Comparison of ENCODE assay signal across 18 cellular contexts in the genomic region with DNA sequence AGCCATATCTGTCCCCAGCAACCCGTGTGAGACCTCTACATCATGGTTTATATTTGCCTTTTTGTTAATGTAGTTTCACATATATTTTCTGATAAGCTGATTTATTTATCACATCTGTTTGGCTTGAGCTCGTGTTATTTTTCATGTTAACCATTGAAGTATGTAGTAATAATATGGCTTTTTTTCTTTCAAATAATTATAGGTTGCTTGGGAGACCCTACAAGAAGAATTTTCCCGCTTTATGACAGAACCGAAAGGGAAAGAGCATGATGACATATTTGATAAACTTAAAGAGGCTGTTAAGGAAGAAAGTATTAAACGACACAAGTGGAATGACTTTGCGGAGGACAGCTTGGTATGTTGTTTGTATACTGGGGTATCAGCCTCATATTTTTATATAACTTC.
DNase-seq lines count a peak whose midpoint lies in the region; ATAC-seq, FAIRE-seq and TF ChIP-seq lines count a peak whose summit lies in the region.
"Had no signal": no experiment of that assay in that cellular context is flagged by ENCODE, and none has a peak within 500 bp of the region (broad histone marks: within the 10 kb centered on the region; RNA-seq: fewer than 3 reads in every experiment).

No MANE protein-coding gene starts in this region.

- intact Hi-C loops in K562 (cut with micrococcal nuclease) = no loop called here

- peaks cover 8% of the 10 kb centered on the region; the same call in 1 of the 3 replicates for H3K79me2 ChIP-seq in K562 (ENCODE audit: control insufficient read depth, insufficient read depth, low read length)

- ATAC-seq in K562 (peak; percentile 18), memory B cell (ENCODE audit: low read depth) (no peak), HG02588 (IDR thresholded peaks at IDR 0.05; ENCODE audit: unreplicated experiment) (no peak)
- ATAC-seq: A549, GM12878 had no signal

- no peaks in the 10 kb centered on the region for H3K27me3 ChIP-seq in CD8-positive, alpha-beta memory T cell (ENCODE audit: insufficient read depth, low read length, poor library complexity, severe bottlenecking)
- H3K27me3 ChIP-seq in HUES6 (ENCODE audit: control insufficient read depth, insufficient read depth, low read length) = no peaks in the 10 kb centered on the region
- no peaks in the 10 kb centered on the region for H3K27me3 ChIP-seq in K562 (ENCODE audit: control insufficient read depth in 2 of 2, insufficient read depth in 2 of 2, low read length in 2 of 2)

- peak overlapping the region; percentile 56 for H3K27ac ChIP-seq in CD8-positive, alpha-beta memory T cell (ENCODE audit: low read depth, low read length)
- H3K27ac ChIP-seq in HUES6 (ENCODE audit: low read depth, low read length) (peak overlapping the region; percentile 34; the same call in 1 of the 2 replicates), K562 (ENCODE audit: extremely low read depth, low read depth, low read length) (peak overlapping the region; percentile 87)
- H3K27ac ChIP-seq: 22Rv1, A549, C4-2B had no signal

- no peaks in the 10 kb centered on the region for H3K4me1 Mint-ChIP-seq in CD8-positive, alpha-beta memory T cell
- no peaks in the 10 kb centered on the region for H3K4me1 Mint-ChIP-seq in memory B cell
- H3K4me1 Mint-ChIP-seq: CD4-positive, alpha-beta memory T cell had no signal

- H3K9ac ChIP-seq in HUES6 (ENCODE audit: low read length) = no peak overlapping the region
- H3K9ac ChIP-seq in K562 (ENCODE audit: insufficient read depth in 1 of 2, low read depth in 2 of 2, low read length in 2 of 2) = peak overlapping the region in 1 of 2 experiments; percentile 71; a peak in 2 of 4 replicates

- no peak for DNase-seq in CD8-positive, alpha-beta memory T cell
- DNase-seq in K562 (ENCODE audit: extremely low read depth in 1 of 4, low spot score in 3 of 4) = peak in 1 of 4 experiments; percentile 37
- DNase-seq in memory B cell (ENCODE audit: low spot score in 2 of 2) = no peak
- DNase-seq in HTR-8/SVneo (ENCODE audit: insufficient read length, low spot score) = no peak
- DNase-seq in GM13976 (ENCODE audit: low spot score) = no peak
- DNase-seq: AML-193; Calu3; CD4-positive, alpha-beta memory T cell; DMS79 treated with DMSO at 0.1 percent for 48 hours; GF-D8; HCEC 1CT; KBM-7 had no signal

- no peaks in the 10 kb centered on the region for H3K9me3 Mint-ChIP-seq in CD8-positive, alpha-beta memory T cell
- no peaks in the 10 kb centered on the region for H3K9me3 Mint-ChIP-seq in memory B cell
- H3K9me3 Mint-ChIP-seq: CD4-positive, alpha-beta memory T cell had no signal

- peak overlapping the region in 1 of 8 donors; percentile 34 for H3K27ac Mint-ChIP-seq in CD8-positive, alpha-beta memory T cell
- H3K27ac Mint-ChIP-seq in memory B cell = peak overlapping the region; percentile 24

- no peak overlapping the region for H3K4me3 Mint-ChIP-seq in CD8-positive, alpha-beta memory T cell
- no peak overlapping the region for H3K4me3 Mint-ChIP-seq in memory B cell
- H3K4me3 Mint-ChIP-seq: CD4-positive, alpha-beta memory T cell had no signal

- no peaks in the 10 kb centered on the region for H3K4me1 ChIP-seq in CD8-positive, alpha-beta memory T cell (ENCODE audit: insufficient read depth, low read length)
- H3K4me1 ChIP-seq in HUES6 (ENCODE audit: control insufficient read depth, insufficient read depth, low read length) (peaks cover 21% of the 10 kb centered on the region), K562 (replicated peaks in 1 of 2; ENCODE audit: control insufficient read depth in 2 of 2, insufficient read depth in 2 of 2, low read length in 2 of 2) (peaks cover 4 to 53% of the 10 kb centered on the region in 2 experiments)
- H3K4me1 ChIP-seq: A549 had no signal

- peaks cover 19% of the 10 kb centered on the region for H3K36me3 ChIP-seq in CD8-positive, alpha-beta memory T cell (ENCODE audit: insufficient read depth, low read length)
- H3K36me3 ChIP-seq in HUES6 (ENCODE audit: control insufficient read depth, insufficient read depth, low read length) (peaks cover 64% of the 10 kb centered on the region), K562 (ENCODE audit: control insufficient read depth, insufficient read depth, low read length) (peaks cover 75% of the 10 kb centered on the region)

- H4K20me1 ChIP-seq in K562 (replicated peaks; ENCODE audit: control insufficient read depth, insufficient read depth, low read length) = no peaks in the 10 kb centered on the region

- TF ChIP-seq POLR2A in K562 (conservative IDR thresholded peaks at IDR 0.05) = no peak

- BruUV-seq in K562 (replicated peaks; lab: Mats Ljungman, UMichigan) = no TSS peak

- CTCF ChIA-PET in CD8-positive, alpha-beta memory T cell (lab: Charles Lee) = interaction anchor here (1.3 kb wide), 1 partner anchor 9 kb away, joined by 3 read pairs; no protein-coding TSS in a partner anchor
- CTCF ChIA-PET in K562 (lab: Yijun Ruan, JAX; ENCODE audit: low intra/inter-chr PET ratio) = interaction anchor here (0.7 to 1.2 kb wide), 2 partner anchors 549 to 667 kb away, joined by 3 to 4 read pairs; no protein-coding TSS in a partner anchor

- H3K27me3 Mint-ChIP-seq in CD8-positive, alpha-beta memory T cell = no peaks in the 10 kb centered on the region
- no peaks in the 10 kb centered on the region for H3K27me3 Mint-ChIP-seq in memory B cell
- H3K27me3 Mint-ChIP-seq: CD4-positive, alpha-beta memory T cell had no signal

- no peak for TF ChIP-seq CTCF in K562 (IDR thresholded peaks at IDR 0.05 in 2 of 3, conservative IDR thresholded peaks at IDR 0.05 in 1 of 3; ENCODE audit: insufficient read depth in 2 of 3, low read depth in 1 of 3, low read length in 3 of 3)
- no peak for TF ChIP-seq CTCF in GM13976 (IDR thresholded peaks at IDR 0.05; ENCODE audit: borderline replicate concordance, control extremely low read depth, extremely low read depth, insufficient read depth, missing control alignments)

- H3K36me3 Mint-ChIP-seq in CD8-positive, alpha-beta memory T cell = peaks cover 0 to 88% (median 20%) of the 10 kb centered on the region in 3 donors
- peaks cover 28% of the 10 kb centered on the region for H3K36me3 Mint-ChIP-seq in memory B cell

- no peak overlapping the region for H3K4me3 ChIP-seq in CD8-positive, alpha-beta memory T cell (ENCODE audit: low read length)
- no peak overlapping the region for H3K4me3 ChIP-seq in HUES6 (ENCODE audit: low read depth, low read length)
- no peak overlapping the region for H3K4me3 ChIP-seq in K562
- H3K4me3 ChIP-seq: A549, GM12878 had no signal

- no peak for FAIRE-seq in K562 (lab: Jason Lieb, UNC)
- FAIRE-seq in HTR-8/SVneo (lab: Jason Lieb, UNC) = no peak
- FAIRE-seq: A549, GM12878 had no signal

- in situ Hi-C loops in K562 (cut with MboI) (loop anchor here (10.0 kb wide), 1 partner anchor 668 kb away; no protein-coding TSS in a partner anchor), GM13976 (cut with MboI; ENCODE audit: low sequenced_read_pairs, unreplicated experiment) (loop anchor here (25.0 kb wide), 1 partner anchor 655 kb away; no protein-coding TSS in a partner anchor)

- peak overlapping the region; percentile 41 for H2AFZ ChIP-seq in K562 (ENCODE audit: low read depth, low read length)

- POLR2A ChIA-PET in CD8-positive, alpha-beta memory T cell (lab: Charles Lee) = no interaction called here
- POLR2A ChIA-PET in K562 (lab: Yijun Ruan, JAX) = interaction anchor here (0.8 to 2.4 kb wide), 5 partner anchors 10 to 47 kb away, joined by 3 to 10 read pairs (median 7); no protein-coding TSS in a partner anchor

- peak; percentile 45 for TF ChIP-seq EP300 in K562 (IDR thresholded peaks at IDR 0.05; ENCODE audit: low read length)

- no peak for TF ChIP-seq RAD21 in K562 (CRISPR knock-in tag; conservative IDR thresholded peaks at IDR 0.05 in 1 of 2, IDR thresholded peaks at IDR 0.05 in 1 of 2)

- 7% methylated on average over 6 of the region's 6 CpGs for WGBS in K562 (ENCODE audit: insufficient coverage, low coverage, missing lambda C conversion rate)

- H3K4me2 ChIP-seq in K562 (ENCODE audit: insufficient read depth, low read length) = peak overlapping the region; percentile 67
- H3K4me2 ChIP-seq: A549 had no signal

- H3K9me3 ChIP-seq in CD8-positive, alpha-beta memory T cell (ENCODE audit: low read length) = no peaks in the 10 kb centered on the region
- no peaks in the 10 kb centered on the region for H3K9me3 ChIP-seq in HUES6 (ENCODE audit: control insufficient read depth, insufficient read depth, low read depth, low read length)
- H3K9me3 ChIP-seq in K562 (replicated peaks; ENCODE audit: control insufficient read depth, insufficient read depth, low read depth, low read length) = no peaks in the 10 kb centered on the region
- H3K9me3 ChIP-seq: A549 had no signal

- H3K9me1 ChIP-seq in K562 (ENCODE audit: control insufficient read depth, insufficient read depth, low read length) = no peaks in the 10 kb centered on the region

TF ChIP-seq in K562, 482 proteins besides CTCF, POLR2A, EP300 and RAD21 (continues in another document):
- no peak for TF ChIP-seq SREBF2 (CRISPR knock-in tag; IDR thresholded peaks at IDR 0.05)
- no peak for TF ChIP-seq CEBPG (CRISPR knock-in tag; IDR thresholded peaks at IDR 0.05)
- peak in 1 of 2 experiments; percentile 69; a peak in 2 of 4 replicates for TF ChIP-seq CEBPG (tag; conservative IDR thresholded peaks at IDR 0.05 in 1 of 2, IDR thresholded peaks at IDR 0.05 in 1 of 2)
- peak; percentile 55; the same call in 1 of the 2 replicates for TF ChIP-seq ATF3 (IDR thresholded peaks at IDR 0.05)
- no peak for TF ChIP-seq ATF3 (CRISPR knock-in tag; conservative IDR thresholded peaks at IDR 0.05)
- no peak for TF ChIP-seq IFI16 (CRISPR knock-in tag; IDR thresholded peaks at IDR 0.05)
- 0 out of 2 replicates have a peak, but pooled peaks have one; percentile 11 for TF ChIP-seq RFX1 (IDR thresholded peaks at IDR 0.05)
- TF ChIP-seq, protein P1, sequence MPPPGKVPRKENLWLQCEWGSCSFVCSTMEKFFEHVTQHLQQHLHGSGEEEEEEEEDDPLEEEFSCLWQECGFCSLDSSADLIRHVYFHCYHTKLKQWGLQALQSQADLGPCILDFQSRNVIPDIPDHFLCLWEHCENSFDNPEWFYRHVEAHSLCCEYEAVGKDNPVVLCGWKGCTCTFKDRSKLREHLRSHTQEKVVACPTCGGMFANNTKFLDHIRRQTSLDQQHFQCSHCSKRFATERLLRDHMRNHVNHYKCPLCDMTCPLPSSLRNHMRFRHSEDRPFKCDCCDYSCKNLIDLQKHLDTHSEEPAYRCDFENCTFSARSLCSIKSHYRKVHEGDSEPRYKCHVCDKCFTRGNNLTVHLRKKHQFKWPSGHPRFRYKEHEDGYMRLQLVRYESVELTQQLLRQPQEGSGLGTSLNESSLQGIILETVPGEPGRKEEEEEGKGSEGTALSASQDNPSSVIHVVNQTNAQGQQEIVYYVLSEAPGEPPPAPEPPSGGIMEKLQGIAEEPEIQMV (tag; conservative IDR thresholded peaks at IDR 0.05; ENCODE audit: low read depth) = 0 out of 2 replicates have a peak, but pooled peaks have one; percentile 2

Comparison
In these comparisons a context has a peak if more than half of its experiments do, and no peak if none do; other contexts are left out.
1. H3K27ac ChIP-seq: peak in every context shown above with its lines; median percentile 87 in K562; 56 in CD8-positive, alpha-beta memory T cell; 34 in HUES6.